Comparison of ENCODE assay signal across 1 cellular context in the genomic region with DNA sequence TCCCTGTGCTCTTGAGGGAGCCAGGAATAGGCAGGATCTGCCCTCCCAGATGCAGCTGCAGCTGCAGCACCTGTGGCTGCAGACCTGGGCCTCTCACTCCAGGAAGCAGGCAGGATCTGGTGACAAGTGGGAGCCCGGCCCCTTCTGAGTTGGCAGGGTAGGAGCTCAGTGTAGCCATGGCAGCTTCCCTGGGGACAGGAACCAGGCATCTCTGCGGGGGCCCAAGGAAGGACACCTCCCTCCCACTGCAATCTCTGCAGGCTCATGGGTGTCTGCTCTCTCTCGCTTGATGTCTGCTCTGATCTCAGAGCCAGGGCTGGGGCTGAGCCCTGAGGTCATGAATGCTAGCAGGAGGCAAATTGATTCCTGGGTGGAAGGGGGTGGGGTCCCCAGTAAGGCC.
TF ChIP-seq lines count a peak whose summit lies in the region.

No MANE protein-coding gene starts in this region.

TF ChIP-seq in WTC11, 78 proteins besides CTCF, POLR2A, EP300 and RAD21 (continued from another document):
- TF ChIP-seq, protein P1, sequence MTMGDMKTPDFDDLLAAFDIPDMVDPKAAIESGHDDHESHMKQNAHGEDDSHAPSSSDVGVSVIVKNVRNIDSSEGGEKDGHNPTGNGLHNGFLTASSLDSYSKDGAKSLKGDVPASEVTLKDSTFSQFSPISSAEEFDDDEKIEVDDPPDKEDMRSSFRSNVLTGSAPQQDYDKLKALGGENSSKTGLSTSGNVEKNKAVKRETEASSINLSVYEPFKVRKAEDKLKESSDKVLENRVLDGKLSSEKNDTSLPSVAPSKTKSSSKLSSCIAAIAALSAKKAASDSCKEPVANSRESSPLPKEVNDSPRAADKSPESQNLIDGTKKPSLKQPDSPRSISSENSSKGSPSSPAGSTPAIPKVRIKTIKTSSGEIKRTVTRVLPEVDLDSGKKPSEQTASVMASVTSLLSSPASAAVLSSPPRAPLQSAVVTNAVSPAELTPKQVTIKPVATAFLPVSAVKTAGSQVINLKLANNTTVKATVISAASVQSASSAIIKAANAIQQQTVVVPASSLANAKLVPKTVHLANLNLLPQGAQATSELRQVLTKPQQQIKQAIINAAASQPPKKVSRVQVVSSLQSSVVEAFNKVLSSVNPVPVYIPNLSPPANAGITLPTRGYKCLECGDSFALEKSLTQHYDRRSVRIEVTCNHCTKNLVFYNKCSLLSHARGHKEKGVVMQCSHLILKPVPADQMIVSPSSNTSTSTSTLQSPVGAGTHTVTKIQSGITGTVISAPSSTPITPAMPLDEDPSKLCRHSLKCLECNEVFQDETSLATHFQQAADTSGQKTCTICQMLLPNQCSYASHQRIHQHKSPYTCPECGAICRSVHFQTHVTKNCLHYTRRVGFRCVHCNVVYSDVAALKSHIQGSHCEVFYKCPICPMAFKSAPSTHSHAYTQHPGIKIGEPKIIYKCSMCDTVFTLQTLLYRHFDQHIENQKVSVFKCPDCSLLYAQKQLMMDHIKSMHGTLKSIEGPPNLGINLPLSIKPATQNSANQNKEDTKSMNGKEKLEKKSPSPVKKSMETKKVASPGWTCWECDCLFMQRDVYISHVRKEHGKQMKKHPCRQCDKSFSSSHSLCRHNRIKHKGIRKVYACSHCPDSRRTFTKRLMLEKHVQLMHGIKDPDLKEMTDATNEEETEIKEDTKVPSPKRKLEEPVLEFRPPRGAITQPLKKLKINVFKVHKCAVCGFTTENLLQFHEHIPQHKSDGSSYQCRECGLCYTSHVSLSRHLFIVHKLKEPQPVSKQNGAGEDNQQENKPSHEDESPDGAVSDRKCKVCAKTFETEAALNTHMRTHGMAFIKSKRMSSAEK (CRISPR knock-in tag; IDR thresholded peaks at IDR 0.05; ENCODE audit: borderline replicate concordance): no peak
- no peak for TF ChIP-seq ZNF423 (CRISPR knock-in tag; IDR thresholded peaks at IDR 0.05)
- no peak for TF ChIP-seq MYBL2 (CRISPR knock-in tag; IDR thresholded peaks at IDR 0.05)
